In genomic region chr11:118921121-118921928, GRCh38 we compare ENCODE assay signal across 8 cellular contexts. TPM values are rescaled to one million over a fixed set of nuclear protein-coding genes. Genes with fewer than 3 reads are reported as not detected.
DNase-seq lines count a peak whose midpoint lies in the region; ATAC-seq, FAIRE-seq and TF ChIP-seq lines count a peak whose summit lies in the region.

No MANE protein-coding gene starts in this region.

- H3K27ac ChIP-seq in Panc1 (ENCODE audit: low read length): peak overlapping the region; percentile 97
- peak overlapping the region; percentile 61 for H3K27ac ChIP-seq in ectodermal cell (ENCODE audit: insufficient read depth, low read depth, low read length, poor library complexity, severe bottlenecking)
- H3K27ac ChIP-seq in urinary bladder (ENCODE audit: low read depth): peak overlapping the region; percentile 92

- H3K4me3 Mint-ChIP-seq in mesothelial cell of epicardium: peak overlapping the region; percentile 67

- H3K27ac Mint-ChIP-seq in mesothelial cell of epicardium: peak overlapping the region; percentile 91

- H3K27me3 Mint-ChIP-seq in mesothelial cell of epicardium (ENCODE audit: low read depth): no peaks in the 10 kb centered on the region

- no peak for TF ChIP-seq POLR2A in H54 (IDR thresholded peaks at IDR 0.05; ENCODE audit: low read depth, low read length)

- H3K36me3 Mint-ChIP-seq in mesothelial cell of epicardium: no peaks in the 10 kb centered on the region

- WGBS in ectodermal cell, 2 experiments: 6% methylated on average over 13 of the region's 13 CpGs
- 11% methylated on average over 13 of the region's 13 CpGs for WGBS in urinary bladder

- peaks cover 76% of the 10 kb centered on the region for H3K4me1 Mint-ChIP-seq in mesothelial cell of epicardium

- H3K27me3 ChIP-seq in Panc1 (ENCODE audit: control insufficient read depth, insufficient read depth, low read length) (no peaks in the 10 kb centered on the region), ectodermal cell (ENCODE audit: control insufficient read depth, insufficient read depth, low read length, poor library complexity, severe bottlenecking) (no peaks in the 10 kb centered on the region)

- H3K36me3 ChIP-seq in Panc1 (ENCODE audit: control insufficient read depth, insufficient read depth, low read length) (no peaks in the 10 kb centered on the region; the same call in 1 of the 2 replicates), ectodermal cell (ENCODE audit: control insufficient read depth, insufficient read depth, low read length) (no peaks in the 10 kb centered on the region), urinary bladder (ENCODE audit: insufficient read depth) (no peaks in the 10 kb centered on the region)

- H3K9me3 ChIP-seq in Panc1 (ENCODE audit: control insufficient read depth, insufficient read depth, low read depth, low read length) (no peaks in the 10 kb centered on the region), ectodermal cell (ENCODE audit: control insufficient read depth, low read length) (no peaks in the 10 kb centered on the region)

- FAIRE-seq in H54 (lab: Jason Lieb, UNC): no peak

- BruUV-seq in Panc1 (replicated peaks; lab: Mats Ljungman, UMichigan): no TSS peak

- POLR2A ChIA-PET in Panc1 (lab: Charles Lee): interaction anchor here (1.8 kb wide), 1 partner anchor 13 kb away, joined by 11 read pairs; no protein-coding TSS in a partner anchor

- no peaks in the 10 kb centered on the region for H3K9me3 Mint-ChIP-seq in mesothelial cell of epicardium

- in situ Hi-C loops in Caki2 (cut with HindIII; ENCODE audit: low pct_unique_long_range_greater_than_20kb, low sequenced_read_pairs) (no loop called here), Panc1 (cut with HindIII; ENCODE audit: low pct_unique_long_range_greater_than_20kb, low sequenced_read_pairs) (no loop called here)

- H3K4me1 ChIP-seq in Panc1 (ENCODE audit: control insufficient read depth, insufficient read depth, low read length) (peaks cover 52% of the 10 kb centered on the region), ectodermal cell (ENCODE audit: control insufficient read depth, insufficient read depth, low read length) (peaks cover 71% of the 10 kb centered on the region), urinary bladder (ENCODE audit: insufficient read depth) (no peaks in the 10 kb centered on the region)

- ATAC-seq in Panc1 (no peak), HG03521 (IDR thresholded peaks at IDR 0.05; ENCODE audit: unreplicated experiment) (no peak)

- CTCF ChIA-PET in Panc1 (lab: Charles Lee): no interaction called here

- intact Hi-C loops in Panc1 (cut with micrococcal nuclease; ENCODE audit: unreplicated experiment): no loop called here

- H3K4me3 ChIP-seq in Panc1 (ENCODE audit: low read depth in 2 of 2, low read length in 2 of 2) (peak overlapping the region; percentile 81 to 99), ectodermal cell (ENCODE audit: insufficient read depth, low read depth, low read length) (peak overlapping the region; percentile 18), urinary bladder (ENCODE audit: low read depth, low read length) (peak overlapping the region; percentile 82)

- DNase-seq in Caki2 (ENCODE audit: low read depth) (peak; percentile 74), Panc1 (ENCODE audit: low read depth, low spot score) (no peak), mesothelial cell of epicardium (ENCODE audit: low spot score in 2 of 2, unreplicated experiment in 2 of 2) (no peak), DMS79 (lab: John Stamatoyannopoulos, UW) (no peak), H54 (ENCODE audit: insufficient read length, low spot score) (no peak)

- TF ChIP-seq CTCF in Panc1 (IDR thresholded peaks at IDR 0.05) (no peak), mesothelial cell of epicardium (IDR thresholded peaks at IDR 0.05; ENCODE audit: unreplicated experiment) (no peak)

RNA-seq across cellular contexts. Expression of gene BCL9L, which starts 4.4 kb away (rescaled TPM):
- total RNA-seq in Caki2 (2014; rRNA removed; shearing (Covaris generic); ENCODE audit: low replicate concordance): 3.4 and 3.9 TPM in 2 replicates
- total RNA-seq in Panc1 (2021; ENCODE audit: unreplicated experiment) (234 TPM), mesothelial cell of epicardium (88.6 to 92.4 TPM (median 91.7 TPM) in 3 replicates), urinary bladder (15.1 TPM)
- 207 TPM for polyA plus RNA-seq in Panc1 (2012; ENCODE audit: insufficient read length)
- 32.7 TPM for polyA plus RNA-seq in ectodermal cell (2013, experiment 1 of 4)
- 39.1 TPM for polyA plus RNA-seq in ectodermal cell (2013, experiment 2 of 4)
- 25.6 TPM for polyA plus RNA-seq in ectodermal cell (2013, experiment 3 of 4)
- 28.2 TPM for polyA plus RNA-seq in ectodermal cell (2013, experiment 4 of 4)
- 48.1 TPM for polyA plus RNA-seq in urinary bladder

RNA-seq across cellular contexts. Expression of gene UPK2, which starts 34.8 kb away (rescaled TPM):
- total RNA-seq in Caki2 (2014; rRNA removed; shearing (Covaris generic); ENCODE audit: low replicate concordance): not detected in 2 replicates
- total RNA-seq in Panc1 (2021; ENCODE audit: unreplicated experiment) (0.92 TPM), mesothelial cell of epicardium (2.2 to 3.0 TPM (median 2.7 TPM) in 3 replicates), urinary bladder (38.2 TPM)
- polyA plus RNA-seq in Panc1 (2012; ENCODE audit: insufficient read length): 4.6 TPM
- not detected for polyA plus RNA-seq in ectodermal cell (2013, experiment 1 of 4)
- not detected for polyA plus RNA-seq in ectodermal cell (2013, experiment 2 of 4)
- not detected for polyA plus RNA-seq in ectodermal cell (2013, experiment 3 of 4)
- 0.69 TPM for polyA plus RNA-seq in ectodermal cell (2013, experiment 4 of 4)
- polyA plus RNA-seq in urinary bladder: 33.8 TPM

RNA-seq across cellular contexts. Expression of gene CXCR5, which starts 37.6 kb away (rescaled TPM):
- total RNA-seq in Caki2 (2014; rRNA removed; shearing (Covaris generic); ENCODE audit: low replicate concordance): not detected in 2 replicates
- total RNA-seq in Panc1 (2021; ENCODE audit: unreplicated experiment) (not detected), mesothelial cell of epicardium (not detected in 3 replicates), urinary bladder (not detected)
- polyA plus RNA-seq in Panc1 (2012; ENCODE audit: insufficient read length): not detected
- not detected for polyA plus RNA-seq in ectodermal cell (2013, experiment 1 of 4)
- polyA plus RNA-seq in ectodermal cell (2013, experiment 2 of 4): not detected
- polyA plus RNA-seq in ectodermal cell (2013, experiment 3 of 4): not detected
- polyA plus RNA-seq in ectodermal cell (2013, experiment 4 of 4): not detected
- 0.38 TPM for polyA plus RNA-seq in urinary bladder

RNA-seq across cellular contexts. Expression of gene FOXR1, which starts 50.2 kb away (rescaled TPM):
- not detected in 2 replicates for total RNA-seq in Caki2 (2014; rRNA removed; shearing (Covaris generic); ENCODE audit: low replicate concordance)
- total RNA-seq in Panc1 (2021; ENCODE audit: unreplicated experiment) (not detected), mesothelial cell of epicardium (not detected in 3 replicates), urinary bladder (not detected)
- polyA plus RNA-seq in Panc1 (2012; ENCODE audit: insufficient read length): not detected
- polyA plus RNA-seq in ectodermal cell (2013, experiment 1 of 4): not detected
- not detected for polyA plus RNA-seq in ectodermal cell (2013, experiment 2 of 4)
- polyA plus RNA-seq in ectodermal cell (2013, experiment 3 of 4): not detected
- polyA plus RNA-seq in ectodermal cell (2013, experiment 4 of 4): not detected
- polyA plus RNA-seq in urinary bladder: not detected

Comparison
In these comparisons a context has a peak if more than half of its experiments do, and no peak if none do; other contexts are left out.
1. H3K4me3 ChIP-seq: peak in every context shown above with its lines; median percentile 90 in Panc1; 82 in urinary bladder; 18 in ectodermal cell.